Comparison of ENCODE assay signal across 23 cellular contexts in the genomic region with DNA sequence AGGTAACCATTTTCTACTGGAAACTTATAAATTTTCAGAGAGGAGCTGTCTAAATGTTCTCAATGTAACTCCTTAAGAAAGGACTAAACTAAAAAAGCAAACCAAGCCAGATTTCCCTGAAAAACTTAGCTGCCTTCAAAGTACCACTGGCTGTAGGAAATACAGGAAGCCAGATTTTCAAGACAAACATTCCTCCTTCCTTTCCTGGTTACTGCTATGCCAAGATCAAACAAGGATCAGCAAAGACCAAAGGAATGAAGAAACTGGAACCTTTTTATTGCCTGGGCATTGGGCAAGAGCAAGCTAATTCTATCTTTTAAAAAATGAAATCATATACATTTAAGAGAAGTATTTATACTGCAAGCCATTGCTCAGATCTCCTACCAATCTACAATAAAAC.
DNase-seq lines count a peak whose midpoint lies in the region; ATAC-seq and TF ChIP-seq lines count a peak whose summit lies in the region.
"Had no signal": no experiment of that assay in that cellular context is flagged by ENCODE, and none has a peak within 500 bp of the region (broad histone marks: within the 10 kb centered on the region; RNA-seq: fewer than 3 reads in every experiment).

No MANE protein-coding gene starts in this region.

- peaks cover 4% of the 10 kb centered on the region for H3K4me1 Mint-ChIP-seq in mesothelial cell of epicardium
- H3K4me1 Mint-ChIP-seq in activated T-cell treated with anti-CD3 and anti-CD28 coated beads, Interleukin-2, amount 50 U/mL, for 72 hours (ENCODE audit: low read depth), result no peaks in the 10 kb centered on the region
- H3K4me1 Mint-ChIP-seq: activated naive CD8-positive, alpha-beta T cell treated with anti-CD3 and anti-CD28 coated beads for 36 hours; naive B cell had no signal

- no peak overlapping the region for H3K4me3 Mint-ChIP-seq in mesothelial cell of epicardium
- H3K4me3 Mint-ChIP-seq in activated T-cell treated with anti-CD3 and anti-CD28 coated beads, Interleukin-2, amount 50 U/mL, for 72 hours, result no peak overlapping the region
- H3K4me3 Mint-ChIP-seq: activated naive CD8-positive, alpha-beta T cell treated with anti-CD3 and anti-CD28 coated beads for 36 hours; activated T-helper 1 cell treated with anti-CD3 and anti-CD28 coated beads, Interleukin-12 subunit alpha, Interleukin-12 subunit beta, Interleukin-2, Interleukin-4 antibody, amounts not matched to agents 30 ng/mL and 10 ng/mL and 1 ng/mL, durations not matched to agents 14 hours and 24 hours and 36 hours; naive B cell had no signal

- peaks cover 23% of the 10 kb centered on the region for H3K36me3 Mint-ChIP-seq in mesothelial cell of epicardium
- peaks cover 6 to 7% of the 10 kb centered on the region in 2 donors for H3K36me3 Mint-ChIP-seq in activated T-cell treated with anti-CD3 and anti-CD28 coated beads, Interleukin-2, amount 50 U/mL, for 72 hours (ENCODE audit: insufficient read depth in 2 of 2)

- DNase-seq in AG08395 (ENCODE audit: low spot score) (peak; percentile 17), LNCaP clone FGC (ENCODE audit: low read depth) (peak; percentile 44), choroid plexus epithelial cell (ENCODE audit: low read depth) (peak; percentile 37), left kidney (ENCODE audit: low read depth, low spot score) (peak; percentile 18), mesothelial cell of epicardium (ENCODE audit: low spot score in 2 of 2, unreplicated experiment in 2 of 2) (no peak), GDM1 (lab: John Stamatoyannopoulos, UW) (no peak), superior temporal gyrus (ENCODE audit: extremely low spot score) (no peak)
- no peak for DNase-seq in activated T-cell treated with anti-CD3 and anti-CD28 coated beads, Interleukin-2, amount 50 U/mL, for 72 hours
- DNase-seq: activated naive CD8-positive, alpha-beta T cell treated with anti-CD3 and anti-CD28 coated beads for 36 hours; CD4-positive, CD25-positive, alpha-beta regulatory T cell; MG63; naive B cell; NCI-H1694; NCI-H2227 treated with DMSO at 0.1 percent for 48 hours; NCI-H82; Peyer's patch; stimulated activated CD8-positive, alpha-beta memory T cell treated with anti-CD3 and anti-CD28 coated beads, Interleukin-4, amount 100 ng/mL, for 48 hours had no signal

- ATAC-seq in activated T-cell treated with anti-CD3 and anti-CD28 coated beads, Interleukin-2, amount 50 U/mL, for 72 hours (replicated peaks in 1 of 2), result no peak
- ATAC-seq: activated CD4-positive, CD25-positive, alpha-beta regulatory T cell treated with anti-CD3 and anti-CD28 coated beads, Interleukin-2, amount 50 U/mL, for 24 hours had no signal

- H3K9me3 Mint-ChIP-seq in mesothelial cell of epicardium, result peaks cover 14% of the 10 kb centered on the region
- no peaks in the 10 kb centered on the region for H3K9me3 Mint-ChIP-seq in activated T-cell treated with anti-CD3 and anti-CD28 coated beads, Interleukin-2, amount 50 U/mL, for 72 hours
- H3K9me3 Mint-ChIP-seq: activated naive CD8-positive, alpha-beta T cell treated with anti-CD3 and anti-CD28 coated beads for 36 hours; activated T-helper 1 cell treated with anti-CD3 and anti-CD28 coated beads, Interleukin-12 subunit alpha, Interleukin-12 subunit beta, Interleukin-2, Interleukin-4 antibody, amounts not matched to agents 30 ng/mL and 10 ng/mL and 1 ng/mL, durations not matched to agents 14 hours and 24 hours and 36 hours had no signal

- H3K4me3 ChIP-seq in LNCaP clone FGC (ENCODE audit: low read depth, low read length) (no peak overlapping the region), choroid plexus epithelial cell (ENCODE audit: low read depth, low read length) (no peak overlapping the region)
- H3K4me3 ChIP-seq: breast epithelium, esophagus muscularis mucosa, lung, MG63, Peyer's patch, SK-N-MC had no signal

- TF ChIP-seq CTCF in LNCaP clone FGC (IDR thresholded peaks at IDR 0.05; ENCODE audit: control insufficient read depth, extremely low read depth, insufficient read depth) (no peak), choroid plexus epithelial cell (conservative IDR thresholded peaks at IDR 0.05; ENCODE audit: low read depth, low read length) (no peak), mesothelial cell of epicardium (IDR thresholded peaks at IDR 0.05; ENCODE audit: unreplicated experiment) (no peak)

- H3K27ac Mint-ChIP-seq in mesothelial cell of epicardium, result no peak overlapping the region
- no peak overlapping the region for H3K27ac Mint-ChIP-seq in activated T-cell treated with anti-CD3 and anti-CD28 coated beads, Interleukin-2, amount 50 U/mL, for 72 hours
- H3K27ac Mint-ChIP-seq: activated naive CD8-positive, alpha-beta T cell treated with anti-CD3 and anti-CD28 coated beads for 36 hours; activated T-helper 1 cell treated with anti-CD3 and anti-CD28 coated beads, Interleukin-12 subunit alpha, Interleukin-12 subunit beta, Interleukin-2, Interleukin-4 antibody, amounts not matched to agents 30 ng/mL and 10 ng/mL and 1 ng/mL, durations not matched to agents 14 hours and 24 hours and 36 hours; CD4-positive, CD25-positive, alpha-beta regulatory T cell; naive B cell had no signal

- no peaks in the 10 kb centered on the region for H3K27me3 Mint-ChIP-seq in mesothelial cell of epicardium (ENCODE audit: low read depth)
- H3K27me3 Mint-ChIP-seq in activated T-cell treated with anti-CD3 and anti-CD28 coated beads, Interleukin-2, amount 50 U/mL, for 72 hours (ENCODE audit: low read depth), result no peaks in the 10 kb centered on the region
- H3K27me3 Mint-ChIP-seq: activated naive CD8-positive, alpha-beta T cell treated with anti-CD3 and anti-CD28 coated beads for 36 hours; CD4-positive, CD25-positive, alpha-beta regulatory T cell; naive B cell had no signal

Comparison
In these comparisons a context has a peak if more than half of its experiments do, and no peak if none do; other contexts are left out.
1. DNase-seq: peak in AG08395 (single experiment), LNCaP clone FGC (single experiment), choroid plexus epithelial cell (single experiment) and left kidney (single experiment); none in mesothelial cell of epicardium (0 of 2), GDM1 (single experiment), superior temporal gyrus (single experiment) and activated T-cell treated with anti-CD3 and anti-CD28 coated beads, Interleukin-2, amount 50 U/mL, for 72 hours (0 of 2).